Comparison of ENCODE assay signal across 8 cellular contexts in the genomic region with DNA sequence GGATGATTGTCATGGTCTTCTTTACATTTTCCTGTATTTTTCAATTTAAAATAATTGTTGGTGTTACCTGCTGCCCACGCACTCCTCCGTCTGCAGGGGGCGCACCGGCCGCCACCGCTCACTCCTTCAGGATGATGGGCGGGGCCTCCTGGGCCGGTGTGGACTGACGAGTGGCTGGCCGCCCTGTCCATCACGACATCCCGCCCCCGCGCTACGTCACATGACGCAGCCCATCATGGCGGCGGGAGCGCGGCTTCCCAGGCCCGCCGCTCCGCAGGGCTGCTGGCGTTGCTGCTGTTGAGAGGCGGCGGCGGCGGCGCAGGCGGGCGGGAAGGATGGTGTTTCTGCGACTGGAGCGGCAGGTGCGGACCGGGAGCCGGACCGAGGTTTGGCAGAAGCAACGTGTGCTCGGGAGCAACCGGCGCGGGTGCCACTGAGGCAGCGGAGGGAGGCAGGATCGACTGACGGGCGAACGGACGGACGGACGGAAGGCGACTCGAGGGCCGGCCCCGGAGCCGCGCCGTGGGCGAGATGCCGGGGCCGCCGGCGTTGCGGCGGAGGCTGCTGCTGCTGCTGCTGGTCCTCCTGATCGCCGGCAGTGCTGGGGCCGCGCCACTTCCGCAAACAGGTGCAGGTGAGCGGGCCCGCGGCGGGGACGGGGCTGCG. TPM values are rescaled to one million over a fixed set of nuclear protein-coding genes. Genes with fewer than 3 reads are reported as not detected.
DNase-seq lines count a peak whose midpoint lies in the region; ATAC-seq, FAIRE-seq and TF ChIP-seq lines count a peak whose summit lies in the region.

Gene LMTK2 (plus strand): TSS at position 216 of the 666 bp plus-strand sequence. CDS start 316 bp downstream, at position 532.

- TF ChIP-seq POLR2A in A549 (IDR thresholded peaks at IDR 0.05; ENCODE audit: low read length), result peak; percentile 92

- H3K9me3 ChIP-seq in A549 (peaks cover 7% of the 10 kb centered on the region; the same call in 1 of the 3 replicates), iPS-18a (ENCODE audit: control insufficient read depth, low read depth, low read length) (no peaks in the 10 kb centered on the region), skeletal muscle satellite cell (replicated peaks; ENCODE audit: low read length) (no peaks in the 10 kb centered on the region)

- H3K9ac ChIP-seq in iPS-18a (ENCODE audit: low read length) (peak within 1 kb of the TSS; percentile 63), skeletal muscle satellite cell (ENCODE audit: low read depth, low read length) (peak within 1 kb of the TSS; percentile 87)

- TF ChIP-seq RAD21 in A549 (conservative IDR thresholded peaks at IDR 0.05 in 1 of 2, IDR thresholded peaks at IDR 0.05 in 1 of 2), result peak; percentile 66 to 74

- H3K4me3 ChIP-seq in A549, result peak within 1 kb of the TSS; percentile 90
- H3K4me3 ChIP-seq in iPS-18a (ENCODE audit: low read length), result peak within 1 kb of the TSS; percentile 83
- H3K4me3 ChIP-seq in skeletal muscle satellite cell (ENCODE audit: low read length), result peak within 1 kb of the TSS; percentile 99

- peak; percentile 97 to 98 for ATAC-seq in A549
- peak; percentile 98 for ATAC-seq in GM18520 (IDR thresholded peaks at IDR 0.05; ENCODE audit: unreplicated experiment)
- ATAC-seq in HG03064 (IDR thresholded peaks at IDR 0.05; ENCODE audit: low read depth, unreplicated experiment), result peak; percentile 100

- CTCF ChIA-PET in A549 (lab: Yijun Ruan, JAX), result interaction anchor here (0.7 to 3.9 kb wide), 31 partner anchors 10 to 735 kb away, joined by 3 to 80 read pairs (median 4); no protein-coding TSS in a partner anchor

- TF ChIP-seq EP300 in A549 (IDR thresholded peaks at IDR 0.05), result no peak

- H3K4me1 ChIP-seq in A549 (peaks cover 39% of the 10 kb centered on the region), iPS-18a (ENCODE audit: control insufficient read depth, low read depth, low read length) (peaks cover 28% of the 10 kb centered on the region), skeletal muscle satellite cell (ENCODE audit: control insufficient read depth, insufficient read depth, low read length) (peaks cover 8% of the 10 kb centered on the region)

- TF ChIP-seq CTCF in A549 (IDR thresholded peaks at IDR 0.05), result peak; percentile 94

- DNase-seq in A549 (ENCODE audit: low read depth in 1 of 2, low spot score in 1 of 2), result peak; percentile 77 to 93
- peak; percentile 65 for DNase-seq in NCI-H2107 treated with DMSO at 0.1 percent for 48 hours (lab: John Stamatoyannopoulos, UW; ENCODE audit: unreplicated experiment)
- DNase-seq in UCSD-AML1 (lab: John Stamatoyannopoulos, UW; ENCODE audit: unreplicated experiment), result peak; percentile 86
- peak; percentile 86 for DNase-seq in brain pericyte (ENCODE audit: low read depth, low spot score)

- POLR2A ChIA-PET in A549 (lab: Yijun Ruan, JAX), result interaction anchor here (0.7 kb wide), 1 partner anchor 13 kb away, joined by 5 read pairs; no protein-coding TSS in a partner anchor

- H3K27me3 ChIP-seq in iPS-18a (ENCODE audit: control insufficient read depth, insufficient read depth, low read length) (no peaks in the 10 kb centered on the region), skeletal muscle satellite cell (ENCODE audit: control insufficient read depth, insufficient read depth, low read length) (no peaks in the 10 kb centered on the region)

- H3K4me2 ChIP-seq in A549, result peak within 1 kb of the TSS; percentile 87
- H3K4me2 ChIP-seq in skeletal muscle satellite cell (ENCODE audit: low read length), result peak within 1 kb of the TSS; percentile 93

- no peak for FAIRE-seq in A549 (lab: Jason Lieb, UNC)

- no peaks in the 10 kb centered on the region for H3K36me3 ChIP-seq in iPS-18a (ENCODE audit: control insufficient read depth, low read depth, low read length)
- no peaks in the 10 kb centered on the region for H3K36me3 ChIP-seq in skeletal muscle satellite cell (ENCODE audit: insufficient read depth, low read length)

- WGBS in A549 (ENCODE audit: missing lambda C conversion rate), result under 1% methylated on average over 14 of the region's 75 CpGs

- H3K27ac ChIP-seq in A549 (peak within 1 kb of the TSS; percentile 86 to 91), iPS-18a (ENCODE audit: low read length) (no peak within 1 kb of the TSS)

TF ChIP-seq in A549, 52 proteins besides CTCF, POLR2A, EP300 and RAD21 (continues in another document):
- TF ChIP-seq SMC3 (IDR thresholded peaks at IDR 0.05) (peak; percentile 95), MAZ (IDR thresholded peaks at IDR 0.05; ENCODE audit: borderline replicate concordance, low read depth, low read length) (0 out of 2 replicates have a peak, but pooled peaks have one; percentile 13), KDM1A (IDR thresholded peaks at IDR 0.05; ENCODE audit: low read depth) (no peak), EHMT2 (IDR thresholded peaks at IDR 0.05; ENCODE audit: low read depth) (no peak), KDM5A (IDR thresholded peaks at IDR 0.05) (peak; percentile 95), SREBF2 (IDR thresholded peaks at IDR 0.05) (no peak), RFX5 (IDR thresholded peaks at IDR 0.05) (no peak), GATA3 (IDR thresholded peaks at IDR 0.05; ENCODE audit: borderline replicate concordance) (no peak), RARB (CRISPR knock-in tag; IDR thresholded peaks at IDR 0.05) (no peak), ZSCAN20 (CRISPR knock-in tag; IDR thresholded peaks at IDR 0.05) (no peak), HOXB5 (CRISPR knock-in tag; IDR thresholded peaks at IDR 0.05) (no peak), CHD4 (IDR thresholded peaks at IDR 0.05; ENCODE audit: borderline replicate concordance) (no peak), HOXA7 (CRISPR knock-in tag; IDR thresholded peaks at IDR 0.05) (no peak), CBX2 (IDR thresholded peaks at IDR 0.05; ENCODE audit: borderline replicate concordance, low read depth) (no peak), TFCP2L1 (CRISPR knock-in tag; IDR thresholded peaks at IDR 0.05) (no peak), ZFP36 (IDR thresholded peaks at IDR 0.05; ENCODE audit: borderline replicate concordance, partially characterized antibody) (no peak), EHF (CRISPR knock-in tag; IDR thresholded peaks at IDR 0.05) (no peak), HDAC2 (IDR thresholded peaks at IDR 0.05) (peak; percentile 52; the same call in 1 of the 2 replicates), MAFK (IDR thresholded peaks at IDR 0.05; ENCODE audit: partially characterized antibody) (no peak), BHLHE40 (IDR thresholded peaks at IDR 0.05; ENCODE audit: low read depth, low read length) (no peak), HES2 (IDR thresholded peaks at IDR 0.05) (no peak), NR3C1 (IDR thresholded peaks at IDR 0.05) (no peak), PHF8 (IDR thresholded peaks at IDR 0.05; ENCODE audit: borderline replicate concordance, low read depth) (peak; percentile 91), HMGXB4 (CRISPR knock-in tag; IDR thresholded peaks at IDR 0.05; ENCODE audit: borderline replicate concordance) (no peak), ZNF302 (CRISPR knock-in tag; IDR thresholded peaks at IDR 0.05) (no peak), TP53 (CRISPR knock-in tag; IDR thresholded peaks at IDR 0.05) (no peak), CBX8 (IDR thresholded peaks at IDR 0.05) (no peak), HEYL (CRISPR knock-in tag; IDR thresholded peaks at IDR 0.05) (no peak)
- TF ChIP-seq, protein P1, sequence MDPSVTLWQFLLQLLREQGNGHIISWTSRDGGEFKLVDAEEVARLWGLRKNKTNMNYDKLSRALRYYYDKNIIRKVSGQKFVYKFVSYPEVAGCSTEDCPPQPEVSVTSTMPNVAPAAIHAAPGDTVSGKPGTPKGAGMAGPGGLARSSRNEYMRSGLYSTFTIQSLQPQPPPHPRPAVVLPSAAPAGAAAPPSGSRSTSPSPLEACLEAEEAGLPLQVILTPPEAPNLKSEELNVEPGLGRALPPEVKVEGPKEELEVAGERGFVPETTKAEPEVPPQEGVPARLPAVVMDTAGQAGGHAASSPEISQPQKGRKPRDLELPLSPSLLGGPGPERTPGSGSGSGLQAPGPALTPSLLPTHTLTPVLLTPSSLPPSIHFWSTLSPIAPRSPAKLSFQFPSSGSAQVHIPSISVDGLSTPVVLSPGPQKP (IDR thresholded peaks at IDR 0.05; ENCODE audit: low read depth, low read length), result no peak
- TF ChIP-seq, protein P2, sequence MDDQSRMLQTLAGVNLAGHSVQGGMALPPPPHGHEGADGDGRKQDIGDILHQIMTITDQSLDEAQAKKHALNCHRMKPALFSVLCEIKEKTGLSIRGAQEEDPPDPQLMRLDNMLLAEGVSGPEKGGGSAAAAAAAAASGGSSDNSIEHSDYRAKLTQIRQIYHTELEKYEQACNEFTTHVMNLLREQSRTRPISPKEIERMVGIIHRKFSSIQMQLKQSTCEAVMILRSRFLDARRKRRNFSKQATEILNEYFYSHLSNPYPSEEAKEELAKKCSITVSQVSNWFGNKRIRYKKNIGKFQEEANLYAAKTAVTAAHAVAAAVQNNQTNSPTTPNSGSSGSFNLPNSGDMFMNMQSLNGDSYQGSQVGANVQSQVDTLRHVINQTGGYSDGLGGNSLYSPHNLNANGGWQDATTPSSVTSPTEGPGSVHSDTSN (IDR thresholded peaks at IDR 0.05), result peak; percentile 99

RNA-seq across cellular contexts. Expression of gene LMTK2, which starts in this region (rescaled TPM):
- polyA plus RNA-seq in A549 (2011; rRNA removed) (13.0 and 14.9 TPM in 2 replicates), A549 (2017; fragmentation: RNase III; extraction: RNeasy Plus Mini Kit Qiagen cat#74134 plus additional on column Dnase treatment) (6.9 to 7.9 TPM (median 7.7 TPM) in 3 replicates)
- polyA plus RNA-seq in A549 (2012; cell fraction: cytosol; rRNA removed), result 6.5 and 8.7 TPM in 2 replicates
- 16.3 and 18.7 TPM in 2 replicates for polyA plus RNA-seq in A549 (2012; cell fraction: nucleus; rRNA removed)
- 20.5 and 20.9 TPM in 2 replicates for polyA minus RNA-seq in A549 (2011; rRNA and poly(A)+ RNA removed)
- total RNA-seq in skeletal muscle satellite cell (2012; rRNA removed), result 8.1 and 9.1 TPM in 2 replicates
